8 cellular contexts compared by ENCODE assay signal in genomic region chr12:68332726-68333630, GRCh38. TPM values are rescaled to one million over a fixed set of nuclear protein-coding genes. Genes with fewer than 3 reads are reported as not detected.
DNase-seq lines count a peak whose midpoint lies in the region; ATAC-seq and TF ChIP-seq lines count a peak whose summit lies in the region.

No MANE protein-coding gene starts in this region.

- no peaks in the 10 kb centered on the region for H3K27me3 Mint-ChIP-seq in activated naive CD4-positive, alpha-beta T cell treated with anti-CD3 and anti-CD28 coated beads, Interleukin-2, amount 50 U/mL, for 24 hours

- H3K4me1 ChIP-seq in lower lobe of right lung = peaks cover 16% of the 10 kb centered on the region
- H3K4me1 ChIP-seq in upper lobe of right lung = peaks cover 7% of the 10 kb centered on the region

- no peak for DNase-seq in activated naive CD4-positive, alpha-beta T cell treated with Interleukin-2 at 50 U/mL for 16 hours
- DNase-seq in astrocyte of the cerebellum (ENCODE audit: low read depth) (no peak), lower lobe of right lung (no peak), upper lobe of right lung (no peak), NCI-H2029 treated with DMSO at 0.1 percent for 48 hours (lab: John Stamatoyannopoulos, UW) (no peak)

- ATAC-seq in lower lobe of right lung = no peak
- ATAC-seq in upper lobe of right lung = no peak
- ATAC-seq in GM21619 (IDR thresholded peaks at IDR 0.05; ENCODE audit: unreplicated experiment) = no peak
- ATAC-seq in HG02884 (IDR thresholded peaks at IDR 0.05; ENCODE audit: unreplicated experiment) = no peak

- H3K36me3 Mint-ChIP-seq in activated naive CD4-positive, alpha-beta T cell treated with anti-CD3 and anti-CD28 coated beads, Interleukin-2, amount 50 U/mL, for 24 hours = no peaks in the 10 kb centered on the region

- H3K4me3 Mint-ChIP-seq in activated naive CD4-positive, alpha-beta T cell treated with anti-CD3 and anti-CD28 coated beads, Interleukin-2, amount 50 U/mL, for 24 hours = peak overlapping the region; percentile 91

- intact Hi-C loops in lower lobe of right lung (cut with DNase I) (no loop called here), upper lobe of right lung (cut with DNase I) (no loop called here)

- H3K9me3 ChIP-seq in lower lobe of right lung (no peaks in the 10 kb centered on the region), upper lobe of right lung (no peaks in the 10 kb centered on the region)

- H3K4me3 ChIP-seq in astrocyte of the cerebellum (ENCODE audit: low read depth, low read length) = peak overlapping the region; percentile 59
- peak overlapping the region; percentile 94 for H3K4me3 ChIP-seq in lower lobe of right lung
- peak overlapping the region; percentile 83 for H3K4me3 ChIP-seq in upper lobe of right lung

- no peaks in the 10 kb centered on the region for H3K36me3 ChIP-seq in lower lobe of right lung
- no peaks in the 10 kb centered on the region for H3K36me3 ChIP-seq in upper lobe of right lung

- TF ChIP-seq CTCF in astrocyte of the cerebellum (IDR thresholded peaks at IDR 0.05; ENCODE audit: low read depth, low read length, missing control alignments) (no peak), lower lobe of right lung (IDR thresholded peaks at IDR 0.05) (no peak), upper lobe of right lung (IDR thresholded peaks at IDR 0.05) (no peak)

- H3K27me3 ChIP-seq in lower lobe of right lung (ENCODE audit: low read depth) (no peaks in the 10 kb centered on the region), upper lobe of right lung (no peaks in the 10 kb centered on the region)

- H3K4me1 Mint-ChIP-seq in activated naive CD4-positive, alpha-beta T cell treated with anti-CD3 and anti-CD28 coated beads, Interleukin-2, amount 50 U/mL, for 24 hours = peaks cover 51% of the 10 kb centered on the region

- in situ Hi-C loops in astrocyte of the cerebellum (cut with HindIII; ENCODE audit: low sequenced_read_pairs) = no loop called here

- peak overlapping the region; percentile 74 for H3K27ac ChIP-seq in lower lobe of right lung
- peak overlapping the region; percentile 70 for H3K27ac ChIP-seq in upper lobe of right lung

- H3K9me3 Mint-ChIP-seq in activated naive CD4-positive, alpha-beta T cell treated with anti-CD3 and anti-CD28 coated beads, Interleukin-2, amount 50 U/mL, for 24 hours = no peaks in the 10 kb centered on the region

- peak overlapping the region; percentile 82 for H3K27ac Mint-ChIP-seq in activated naive CD4-positive, alpha-beta T cell treated with anti-CD3 and anti-CD28 coated beads, Interleukin-2, amount 50 U/mL, for 24 hours

RNA-seq across cellular contexts. Expression of gene MDM1, which starts 0.8 kb away (rescaled TPM):
- total RNA-seq in lower lobe of right lung (13.8 TPM), upper lobe of right lung (10.5 TPM)
